31 cellular contexts compared by ENCODE assay signal in the genomic region with DNA sequence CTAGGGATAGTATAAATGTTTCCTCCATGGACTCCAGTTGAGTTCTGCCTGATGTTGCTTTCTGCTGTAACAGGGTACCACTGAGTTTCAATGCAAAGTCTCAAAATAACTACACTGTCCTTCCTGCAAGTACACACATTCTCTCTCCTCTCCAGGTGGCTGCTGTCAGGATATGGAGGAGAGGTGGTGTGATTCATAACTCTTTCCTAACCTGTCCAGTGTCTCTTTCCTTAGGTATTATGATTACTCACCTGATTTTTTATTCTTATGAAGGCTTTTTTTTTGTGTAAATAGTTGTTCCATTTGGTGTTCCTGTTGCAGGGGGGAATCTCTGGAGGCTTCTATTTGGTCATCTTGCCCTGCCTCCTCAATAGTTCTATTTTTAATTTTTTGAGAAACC. TPM values are rescaled to one million over a fixed set of nuclear protein-coding genes. Genes with fewer than 3 reads are reported as not detected.
"Had no signal": no experiment of that assay in that cellular context is flagged by ENCODE, and none has a peak within 500 bp of the region (broad histone marks: within the 10 kb centered on the region; RNA-seq: fewer than 3 reads in every experiment).

No MANE protein-coding gene starts in this region.

- H3K9me3 ChIP-seq: left lung, lower lobe of right lung, neutrophil, right atrium auricular region, right lobe of liver, tibial nerve, upper lobe of left lung, vagina had no signal

- H2AFZ ChIP-seq: neural progenitor cell had no signal

- H3K36me3 ChIP-seq: left lung, lower lobe of right lung, neural progenitor cell, neutrophil, right atrium auricular region, right lobe of liver, tibial nerve, upper lobe of left lung, vagina had no signal

- H3K27ac Mint-ChIP-seq: immature natural killer cell; mesothelial cell of epicardium; naive B cell; natural killer cell; nephron progenitor cell; neural progenitor cell; progenitor cell of endocrine pancreas; stimulated activated memory B cell treated with anti-CD40 and anti-IgM and Interleukin-4, amounts not matched to agents 10 μg/mL and 1 μg/mL and 100 μg/mL, for 72 hours; stimulated activated naive CD8-positive, alpha-beta T cell treated with anti-CD3 and anti-CD28 coated beads, Interleukin-15, amount 100 ng/mL, for 72 hours had no signal

- H3K4me3 ChIP-seq: left lung, lower lobe of right lung, neural progenitor cell, right atrium auricular region, right lobe of liver, smooth muscle cell, tibial nerve, upper lobe of left lung, vagina had no signal

- H3K36me3 Mint-ChIP-seq: immature natural killer cell; mesothelial cell of epicardium; naive B cell; natural killer cell; neural progenitor cell; stimulated activated memory B cell treated with anti-CD40 and anti-IgM and Interleukin-4, amounts not matched to agents 10 μg/mL and 1 μg/mL and 100 μg/mL, for 72 hours had no signal

- H3K4me3 Mint-ChIP-seq: immature natural killer cell; mesothelial cell of epicardium; naive B cell; natural killer cell; nephron progenitor cell; neural progenitor cell; stimulated activated memory B cell treated with anti-CD40 and anti-IgM and Interleukin-4, amounts not matched to agents 10 μg/mL and 1 μg/mL and 100 μg/mL, for 72 hours; stimulated activated naive CD8-positive, alpha-beta T cell treated with anti-CD3 and anti-CD28 coated beads, Interleukin-15, amount 100 ng/mL, for 72 hours had no signal

- H3K27ac ChIP-seq: left lung, lower lobe of right lung, neural progenitor cell, neutrophil, right atrium auricular region, right lobe of liver, tibial nerve, upper lobe of left lung, vagina had no signal

- DNase-seq: hypothalamus; immature natural killer cell; kidney; left colon; left lung; lower lobe of right lung; mesendoderm; naive B cell; natural killer cell; nephron progenitor cell; occipital lobe; right lobe of liver; stimulated activated CD4-positive, alpha-beta T cell treated with anti-CD3 and anti-CD28 coated beads, Interleukin-1b, Interleukin-23, amount 100 ng/mL, for 48 hours; stimulated activated CD4-positive, alpha-beta T cell treated with anti-CD3 and anti-CD28 coated beads, Interleukin-2, amount 100 ng/mL, for 48 hours; stimulated activated CD4-positive, alpha-beta T cell treated with anti-CD3 and anti-CD28 coated beads, Interleukin-4, amount 100 ng/mL, for 4 hours; stimulated activated CD8-positive, alpha-beta memory T cell treated with anti-CD3 and anti-CD28 coated beads, Interleukin-4, amount 100 ng/mL, for 48 hours; stimulated activated naive CD4-positive, alpha-beta T cell treated with Interleukin-2 at 50 U/mL for 16 hours; stimulated activated naive CD8-positive, alpha-beta T cell treated with anti-CD3 and anti-CD28 coated beads, Interleukin-15, amount 100 ng/mL, for 72 hours; substantia nigra; upper lobe of left lung had no signal

- H3K27me3 Mint-ChIP-seq: naive B cell; progenitor cell of endocrine pancreas; stimulated activated memory B cell treated with anti-CD40 and anti-IgM and Interleukin-4, amounts not matched to agents 10 μg/mL and 1 μg/mL and 100 μg/mL, for 72 hours; stimulated activated naive CD8-positive, alpha-beta T cell treated with anti-CD3 and anti-CD28 coated beads, Interleukin-15, amount 100 ng/mL, for 72 hours had no signal

- ATAC-seq: left colon; left lung; lower lobe of right lung; natural killer cell; right lobe of liver; stimulated activated memory B cell treated with anti-CD40 and anti-IgM and Interleukin-4, amounts not matched to agents 10 μg/mL and 1 μg/mL and 100 μg/mL, for 72 hours; stimulated activated naive CD8-positive, alpha-beta T cell treated with anti-CD3 and anti-CD28 coated beads, Interleukin-15, amount 100 ng/mL, for 72 hours had no signal

- H3K4me1 ChIP-seq: left lung, lower lobe of right lung, neural progenitor cell, right atrium auricular region, right lobe of liver, tibial nerve, upper lobe of left lung, vagina had no signal

- H3K4me2 ChIP-seq: neural progenitor cell, smooth muscle cell had no signal

- H3K9ac ChIP-seq: neural progenitor cell had no signal

- H3K9me3 Mint-ChIP-seq: neural progenitor cell had no signal

- H3K4me1 Mint-ChIP-seq: immature natural killer cell; mesothelial cell of epicardium; naive B cell; natural killer cell; nephron progenitor cell; neural progenitor cell; stimulated activated memory B cell treated with anti-CD40 and anti-IgM and Interleukin-4, amounts not matched to agents 10 μg/mL and 1 μg/mL and 100 μg/mL, for 72 hours; stimulated activated naive CD8-positive, alpha-beta T cell treated with anti-CD3 and anti-CD28 coated beads, Interleukin-15, amount 100 ng/mL, for 72 hours had no signal

- H3K27me3 ChIP-seq: left lung, neutrophil, right atrium auricular region, right lobe of liver, tibial nerve, upper lobe of left lung, vagina had no signal

- FAIRE-seq: islet of Langerhans, kidney had no signal

RNA-seq across cellular contexts. Expression of gene POF1B, which starts 39.8 kb away (rescaled TPM):
- total RNA-seq: occipital lobe, osteocyte had no signal
